Comparison of ENCODE assay signal across 1 cellular context in the genomic region with DNA sequence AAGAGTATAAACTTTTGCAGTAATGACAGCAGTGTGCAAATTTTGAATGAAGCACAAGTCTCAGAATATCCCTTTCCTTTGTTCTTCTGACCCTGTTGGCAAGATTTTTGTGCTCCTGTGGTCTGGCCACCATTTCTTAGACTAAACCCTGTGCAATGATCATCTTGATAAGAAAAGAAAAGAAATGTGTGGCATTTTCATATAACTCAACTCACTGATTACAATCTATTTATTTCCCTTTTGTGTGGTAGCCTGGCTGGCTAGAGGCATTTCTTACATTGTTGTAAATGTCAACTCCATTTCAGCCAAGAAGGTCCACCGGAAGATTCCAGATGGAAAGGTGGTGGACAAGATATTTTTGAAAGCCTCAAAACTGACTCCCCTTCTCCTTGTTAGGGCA.
TF ChIP-seq lines count a peak whose summit lies in the region.

No MANE protein-coding gene starts in this region.

TF ChIP-seq in WTC11, 78 proteins besides CTCF, POLR2A, EP300 and RAD21 (continued from another document):
- TF ChIP-seq, protein P1, sequence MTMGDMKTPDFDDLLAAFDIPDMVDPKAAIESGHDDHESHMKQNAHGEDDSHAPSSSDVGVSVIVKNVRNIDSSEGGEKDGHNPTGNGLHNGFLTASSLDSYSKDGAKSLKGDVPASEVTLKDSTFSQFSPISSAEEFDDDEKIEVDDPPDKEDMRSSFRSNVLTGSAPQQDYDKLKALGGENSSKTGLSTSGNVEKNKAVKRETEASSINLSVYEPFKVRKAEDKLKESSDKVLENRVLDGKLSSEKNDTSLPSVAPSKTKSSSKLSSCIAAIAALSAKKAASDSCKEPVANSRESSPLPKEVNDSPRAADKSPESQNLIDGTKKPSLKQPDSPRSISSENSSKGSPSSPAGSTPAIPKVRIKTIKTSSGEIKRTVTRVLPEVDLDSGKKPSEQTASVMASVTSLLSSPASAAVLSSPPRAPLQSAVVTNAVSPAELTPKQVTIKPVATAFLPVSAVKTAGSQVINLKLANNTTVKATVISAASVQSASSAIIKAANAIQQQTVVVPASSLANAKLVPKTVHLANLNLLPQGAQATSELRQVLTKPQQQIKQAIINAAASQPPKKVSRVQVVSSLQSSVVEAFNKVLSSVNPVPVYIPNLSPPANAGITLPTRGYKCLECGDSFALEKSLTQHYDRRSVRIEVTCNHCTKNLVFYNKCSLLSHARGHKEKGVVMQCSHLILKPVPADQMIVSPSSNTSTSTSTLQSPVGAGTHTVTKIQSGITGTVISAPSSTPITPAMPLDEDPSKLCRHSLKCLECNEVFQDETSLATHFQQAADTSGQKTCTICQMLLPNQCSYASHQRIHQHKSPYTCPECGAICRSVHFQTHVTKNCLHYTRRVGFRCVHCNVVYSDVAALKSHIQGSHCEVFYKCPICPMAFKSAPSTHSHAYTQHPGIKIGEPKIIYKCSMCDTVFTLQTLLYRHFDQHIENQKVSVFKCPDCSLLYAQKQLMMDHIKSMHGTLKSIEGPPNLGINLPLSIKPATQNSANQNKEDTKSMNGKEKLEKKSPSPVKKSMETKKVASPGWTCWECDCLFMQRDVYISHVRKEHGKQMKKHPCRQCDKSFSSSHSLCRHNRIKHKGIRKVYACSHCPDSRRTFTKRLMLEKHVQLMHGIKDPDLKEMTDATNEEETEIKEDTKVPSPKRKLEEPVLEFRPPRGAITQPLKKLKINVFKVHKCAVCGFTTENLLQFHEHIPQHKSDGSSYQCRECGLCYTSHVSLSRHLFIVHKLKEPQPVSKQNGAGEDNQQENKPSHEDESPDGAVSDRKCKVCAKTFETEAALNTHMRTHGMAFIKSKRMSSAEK (CRISPR knock-in tag; IDR thresholded peaks at IDR 0.05; ENCODE audit: borderline replicate concordance) = no peak
- TF ChIP-seq ATF1 (CRISPR knock-in tag; IDR thresholded peaks at IDR 0.05) (no peak), ZNF232 (CRISPR knock-in tag; IDR thresholded peaks at IDR 0.05) (no peak), ZNF671 (CRISPR knock-in tag; IDR thresholded peaks at IDR 0.05) (no peak), NFYB (CRISPR knock-in tag; conservative IDR thresholded peaks at IDR 0.05; ENCODE audit: low read depth) (no peak), NR1H2 (CRISPR knock-in tag; IDR thresholded peaks at IDR 0.05) (no peak), GABPB1 (CRISPR knock-in tag; IDR thresholded peaks at IDR 0.05) (no peak), JAZF1 (CRISPR knock-in tag; IDR thresholded peaks at IDR 0.05) (no peak)
